ENCODE assay signal across 12 cellular contexts in genomic region chr6:139472341-139473038, GRCh38.
DNase-seq lines count a peak whose midpoint lies in the region; ATAC-seq, FAIRE-seq and TF ChIP-seq lines count a peak whose summit lies in the region.
"Had no signal": no experiment of that assay in that cellular context is flagged by ENCODE, and none has a peak within 500 bp of the region (broad histone marks: within the 10 kb centered on the region; RNA-seq: fewer than 3 reads in every experiment).

No MANE protein-coding gene starts in this region.

- peaks cover 34% of the 10 kb centered on the region for H3K4me1 ChIP-seq in adipocyte (ENCODE audit: control insufficient read depth, insufficient read depth, low read length)
- peaks cover 6 to 36% (median 7%) of the 10 kb centered on the region in 3 donors for H3K4me1 ChIP-seq in gastroesophageal sphincter
- peaks cover 5 to 25% (median 6%) of the 10 kb centered on the region in 3 donors for H3K4me1 ChIP-seq in pancreas

- H3K36me3 ChIP-seq in adipocyte (ENCODE audit: control insufficient read depth, insufficient read depth, low read length, severe bottlenecking) (no peaks in the 10 kb centered on the region), gastroesophageal sphincter (no peaks in the 10 kb centered on the region), pancreas (no peaks in the 10 kb centered on the region)

- H3K36me3 Mint-ChIP-seq in activated T-helper 17 cell treated with anti-CD3 and anti-CD28 coated beads, Interleukin-2, amount 50 U/mL, for 72 hours (ENCODE audit: low read depth) = no peaks in the 10 kb centered on the region
- H3K36me3 Mint-ChIP-seq: activated naive CD8-positive, alpha-beta T cell had no signal

- TF ChIP-seq EP300 in gastroesophageal sphincter (IDR thresholded peaks at IDR 0.05) = no peak

- no peaks in the 10 kb centered on the region for H3K9me3 Mint-ChIP-seq in activated T-helper 17 cell treated with anti-CD3 and anti-CD28 coated beads, Interleukin-2, amount 50 U/mL, for 72 hours

- H3K27ac Mint-ChIP-seq in activated T-helper 17 cell treated with anti-CD3 and anti-CD28 coated beads, Interleukin-2, amount 50 U/mL, for 72 hours = no peak overlapping the region
- H3K27ac Mint-ChIP-seq: activated naive CD8-positive, alpha-beta T cell had no signal

- ATAC-seq in gastroesophageal sphincter = peak; percentile 29
- ATAC-seq in pancreas = peak; percentile 29 to 44 (median 36)
- no peak for ATAC-seq in GM21723 (IDR thresholded peaks at IDR 0.05; ENCODE audit: unreplicated experiment)
- no peak for ATAC-seq in activated T-helper 17 cell treated with anti-CD3 and anti-CD28 coated beads, Interleukin-2, amount 50 U/mL, for 72 hours (replicated peaks)

- H3K27ac ChIP-seq in gastroesophageal sphincter (peak overlapping the region in 3 of 4 donors; percentile 67 to 74 (median 70)), pancreas (peak overlapping the region; percentile 53 to 83 (median 68))

- 71% methylated on average over 10 to 12 of the region's 12 CpGs for WGBS in gastroesophageal sphincter (ENCODE audit: low coverage in 1 of 2), 2 donors
- WGBS in pancreas, 2 donors = 75 to 82% methylated on average over 12 of the region's 12 CpGs

- TF ChIP-seq CTCF in gastroesophageal sphincter (IDR thresholded peaks at IDR 0.05) (no peak), pancreas (IDR thresholded peaks at IDR 0.05) (no peak)

- H3K27me3 Mint-ChIP-seq in activated T-helper 17 cell treated with anti-CD3 and anti-CD28 coated beads, Interleukin-2, amount 50 U/mL, for 72 hours = no peaks in the 10 kb centered on the region
- H3K27me3 Mint-ChIP-seq: activated naive CD8-positive, alpha-beta T cell had no signal

- H3K27me3 ChIP-seq in adipocyte (replicated peaks; ENCODE audit: control insufficient read depth, insufficient read depth, low read length) (no peaks in the 10 kb centered on the region), gastroesophageal sphincter (no peaks in the 10 kb centered on the region), pancreas (no peaks in the 10 kb centered on the region)

- no peak for FAIRE-seq in pancreas (lab: Jason Lieb, UNC)

- DNase-seq in AG08395 (ENCODE audit: low spot score) (peak; percentile 44), adipocyte (ENCODE audit: low read depth) (no peak), pancreas (no peak), dermis blood vessel endothelial cell (no peak), NCI-H524 treated with DMSO at 0.1 percent for 48 hours (lab: John Stamatoyannopoulos, UW) (no peak)
- DNase-seq: DND-41, NCI-H187 treated with DMSO at 0.1 percent for 48 hours, T-helper 1 cell had no signal

- TF ChIP-seq POLR2A in gastroesophageal sphincter (IDR thresholded peaks at IDR 0.05) = no peak

- no peak overlapping the region for H3K4me3 Mint-ChIP-seq in activated T-helper 17 cell treated with anti-CD3 and anti-CD28 coated beads, Interleukin-2, amount 50 U/mL, for 72 hours
- H3K4me3 Mint-ChIP-seq: activated naive CD8-positive, alpha-beta T cell had no signal

- H3K9ac ChIP-seq in adipocyte (ENCODE audit: low read length) = peak overlapping the region; percentile 81

- H3K4me3 ChIP-seq in adipocyte (ENCODE audit: low read length) = peak overlapping the region; percentile 67
- H3K4me3 ChIP-seq in gastroesophageal sphincter = no peak overlapping the region
- H3K4me3 ChIP-seq in pancreas = peak overlapping the region in 1 of 4 donors; percentile 41

- H3K4me1 Mint-ChIP-seq in activated T-helper 17 cell treated with anti-CD3 and anti-CD28 coated beads, Interleukin-2, amount 50 U/mL, for 72 hours = peaks cover 11% of the 10 kb centered on the region

- no peaks in the 10 kb centered on the region for H3K9me3 ChIP-seq in adipocyte (ENCODE audit: control insufficient read depth, low read length)
- H3K9me3 ChIP-seq in gastroesophageal sphincter = no peaks in the 10 kb centered on the region
- no peaks in the 10 kb centered on the region for H3K9me3 ChIP-seq in pancreas

- intact Hi-C loops in pancreas (cut with DNase I) = no loop called here

Comparison
In these comparisons a context has a peak if more than half of its experiments do, and no peak if none do; other contexts are left out.
1. ATAC-seq: peak in gastroesophageal sphincter (single experiment) and pancreas (4 of 4); none in GM21723 (single experiment) and activated T-helper 17 cell treated with anti-CD3 and anti-CD28 coated beads, Interleukin-2, amount 50 U/mL, for 72 hours (single experiment).